ENCODE assay signal across 8 cellular contexts in the genomic region with DNA sequence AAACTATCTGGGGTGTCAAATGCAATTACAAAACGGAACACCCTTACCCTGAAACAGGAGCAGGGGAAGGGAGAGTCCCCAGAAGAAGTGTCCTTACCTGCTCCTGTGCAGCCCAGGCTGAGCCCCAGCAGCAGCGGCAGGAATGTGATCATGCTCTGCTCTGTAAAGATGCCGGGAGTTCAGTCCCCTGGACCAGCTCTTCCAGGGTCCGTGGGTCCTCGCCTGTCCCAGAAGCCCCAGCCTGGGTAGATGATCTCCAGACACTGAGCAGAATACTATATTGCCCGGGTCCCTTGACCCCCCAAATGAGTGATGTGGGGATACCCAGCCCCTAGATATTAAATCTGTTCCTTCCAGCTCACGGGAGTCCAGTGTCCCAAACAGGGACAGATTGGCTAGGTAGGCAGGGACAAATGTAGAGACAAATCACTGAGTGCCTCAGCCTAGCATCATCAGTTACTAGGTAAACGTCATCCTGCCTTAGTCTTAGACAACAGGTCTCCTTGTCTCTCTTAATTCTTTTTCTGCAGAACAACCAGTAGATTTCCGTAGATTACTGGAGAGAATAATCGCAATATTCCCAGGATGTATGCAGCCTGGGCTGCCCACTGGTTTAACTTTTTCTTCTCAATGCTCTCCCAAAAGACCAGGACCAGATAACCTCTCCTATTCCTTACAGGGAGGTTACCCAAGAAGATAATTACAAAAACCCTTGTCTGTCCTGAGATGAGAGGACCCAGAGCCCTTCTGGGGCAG. TPM values are rescaled to one million over a fixed set of nuclear protein-coding genes. Genes with fewer than 3 reads are reported as not detected.
DNase-seq lines count a peak whose midpoint lies in the region; ATAC-seq lines count a peak whose summit lies in the region.

A gene (minus strand): TSS at position 373 of the 756 bp plus-strand sequence. CDS start 221 bp downstream, at position 152.

- peak within 1 kb of the TSS; percentile 87 for H3K4me3 Mint-ChIP-seq in T-helper 2 cell treated with Interferon-gamma antibody and Interleukin-4, amounts not matched to agents 5 μg/mL and 100 μg/mL, for 36 hours
- peak within 1 kb of the TSS; percentile 89 to 97 (median 94) for H3K4me3 Mint-ChIP-seq in immature natural killer cell

- H3K27me3 Mint-ChIP-seq in T-helper 2 cell treated with Interferon-gamma antibody and Interleukin-4, amounts not matched to agents 5 μg/mL and 100 μg/mL, for 36 hours (ENCODE audit: low read depth) = no peaks in the 10 kb centered on the region
- H3K27me3 Mint-ChIP-seq in immature natural killer cell (ENCODE audit: low read depth in 3 of 3) = peaks cover 0 to 10% (median 2%) of the 10 kb centered on the region in 3 donors

- peak; percentile 41 for ATAC-seq in GM21825 (IDR thresholded peaks at IDR 0.05; ENCODE audit: unreplicated experiment)

- H3K27ac Mint-ChIP-seq in T-helper 2 cell treated with Interferon-gamma antibody and Interleukin-4, amounts not matched to agents 5 μg/mL and 100 μg/mL, for 36 hours = peak within 1 kb of the TSS; percentile 94
- peak within 1 kb of the TSS; percentile 95 to 99 (median 98) for H3K27ac Mint-ChIP-seq in immature natural killer cell

- H3K27ac ChIP-seq in skin epidermis = peak within 1 kb of the TSS; percentile 27 to 98 (median 80)

- H3K9me3 Mint-ChIP-seq in T-helper 2 cell treated with Interferon-gamma antibody and Interleukin-4, amounts not matched to agents 5 μg/mL and 100 μg/mL, for 36 hours = peaks cover 5% of the 10 kb centered on the region
- no peaks in the 10 kb centered on the region for H3K9me3 Mint-ChIP-seq in immature natural killer cell

- H3K4me3 ChIP-seq in skin epidermis = peak within 1 kb of the TSS; percentile 21 to 48 (median 39)

- DNase-seq in NK-92 treated with Interleukin-12 subunit alpha and Interleukin-12 subunit beta, amount 100 ng/mL, for 24 hours (lab: John Stamatoyannopoulos, UW) = peak; percentile 47
- DNase-seq in NK-92 (lab: John Stamatoyannopoulos, UW; ENCODE audit: unreplicated experiment) = no peak
- peak; percentile 30 to 40 for DNase-seq in Kasumi-1 (lab: John Stamatoyannopoulos, UW)
- DNase-seq in T-helper 2 cell treated with Interferon-gamma antibody and Interleukin-4, amounts not matched to agents 5 μg/mL and 100 μg/mL, for 36 hours (ENCODE audit: low spot score) = peak; percentile 57
- DNase-seq in central memory CD4-positive, alpha-beta T cell = peak; percentile 67
- DNase-seq in immature natural killer cell = peak; percentile 71 to 74 (median 73)

- H3K4me1 Mint-ChIP-seq in T-helper 2 cell treated with Interferon-gamma antibody and Interleukin-4, amounts not matched to agents 5 μg/mL and 100 μg/mL, for 36 hours (ENCODE audit: low read depth) = peaks cover 51% of the 10 kb centered on the region
- peaks cover 60 to 68% of the 10 kb centered on the region in 2 donors for H3K4me1 Mint-ChIP-seq in immature natural killer cell

- H3K36me3 Mint-ChIP-seq in T-helper 2 cell treated with Interferon-gamma antibody and Interleukin-4, amounts not matched to agents 5 μg/mL and 100 μg/mL, for 36 hours (ENCODE audit: low read depth) = peaks cover 8% of the 10 kb centered on the region
- H3K36me3 Mint-ChIP-seq in immature natural killer cell = peaks cover 14 to 21% (median 18%) of the 10 kb centered on the region in 3 donors

RNA-seq across cellular contexts. Expression of the gene that starts here (rescaled TPM):
- 100 to 1,000 TPM in 1 of 3 donors, 10 to 100 TPM in 2; 38.3 to 104 (median 89.1) TPM for polyA plus RNA-seq in immature natural killer cell
